8 cellular contexts compared by ENCODE assay signal in the genomic region with DNA sequence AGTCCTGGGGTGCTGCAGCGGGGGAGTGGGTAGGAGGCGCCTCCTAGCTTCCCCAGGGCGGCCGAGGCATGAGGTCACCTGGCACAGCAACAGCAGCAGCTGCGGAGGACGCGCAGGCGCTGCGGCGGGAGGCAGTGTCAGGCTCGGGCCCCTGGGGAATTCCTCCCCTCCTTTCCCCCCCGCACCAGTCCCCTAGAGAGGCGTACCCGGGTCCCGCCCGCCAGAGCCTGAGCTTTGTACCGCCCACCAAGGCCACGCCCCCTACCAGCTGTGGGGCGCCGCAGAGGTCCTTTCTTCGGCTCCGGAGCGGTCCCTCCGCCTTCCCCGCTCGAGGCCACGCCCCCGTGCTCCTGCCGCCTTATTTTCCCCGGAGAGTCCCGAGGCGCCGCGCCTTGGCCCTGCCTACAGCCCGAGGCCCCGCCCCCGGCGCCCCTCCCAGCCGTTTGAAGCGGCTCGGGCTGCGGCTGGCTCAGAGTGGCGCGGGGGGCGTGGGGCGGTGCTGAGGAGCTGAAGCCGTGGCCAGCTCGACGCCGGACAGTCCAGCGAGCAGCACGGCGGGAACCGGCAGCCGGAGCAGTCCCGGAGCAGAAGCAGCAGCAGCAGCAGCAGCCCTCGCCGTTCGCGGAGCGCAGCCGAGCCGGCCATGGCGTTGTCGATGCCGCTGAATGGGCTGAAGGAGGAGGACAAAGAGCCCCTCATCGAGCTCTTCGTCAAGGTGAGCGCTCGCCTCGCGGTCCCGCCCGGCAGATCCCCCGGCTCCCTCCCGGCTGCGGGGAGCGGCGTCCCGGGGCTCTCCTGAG. TPM values are rescaled to one million over a fixed set of nuclear protein-coding genes. Genes with fewer than 3 reads are reported as not detected.
DNase-seq lines count a peak whose midpoint lies in the region; ATAC-seq and TF ChIP-seq lines count a peak whose summit lies in the region.

Gene CLIC4 (plus strand): TSS at position 537 of the 800 bp plus-strand sequence. CDS start 107 bp downstream, at position 644.

- peak; percentile 75 for ATAC-seq in GM19035 (IDR thresholded peaks at IDR 0.05; ENCODE audit: unreplicated experiment)
- peak; percentile 70 for ATAC-seq in HG03354 (IDR thresholded peaks at IDR 0.05; ENCODE audit: poor library complexity, severe bottlenecking, unreplicated experiment)

- H3K4me3 ChIP-seq in AG10803 (ENCODE audit: low read length) (peak within 1 kb of the TSS; percentile 88), choroid plexus epithelial cell (ENCODE audit: low read depth, low read length) (peak within 1 kb of the TSS; percentile 92)

- peak; percentile 33 for TF ChIP-seq CTCF in AG10803 (conservative IDR thresholded peaks at IDR 0.05; ENCODE audit: low read length)
- TF ChIP-seq CTCF in choroid plexus epithelial cell (conservative IDR thresholded peaks at IDR 0.05; ENCODE audit: low read depth, low read length), result peak; percentile 41

- DNase-seq in AG10803 (ENCODE audit: low read depth) (peak; percentile 99), NCI-H460 (ENCODE audit: extremely low read depth, low read depth) (peak; percentile 97), choroid plexus epithelial cell (ENCODE audit: low read depth) (peak; percentile 100), kidney glomerular epithelial cell (lab: John Stamatoyannopoulos, UW) (peak; percentile 98)
- DNase-seq in activated CD4-positive, alpha-beta T cell treated with anti-CD3 and anti-CD28 coated beads for 24 hours (ENCODE audit: low read depth in 2 of 2), result peak; percentile 99
- peak; percentile 98 to 99 for DNase-seq in stimulated activated CD4-positive, alpha-beta T cell treated with anti-CD3 and anti-CD28 coated beads, Interleukin-1b, Interleukin-23, amount 100 ng/mL, for 1 hour (ENCODE audit: low read depth in 2 of 2)

RNA-seq across cellular contexts. Expression of gene CLIC4, which starts in this region (rescaled TPM):
- total RNA-seq in NCI-H460 (2014; rRNA removed; shearing (Covaris generic)), result 170 and 172 TPM in 2 replicates
- 38.3 and 53.2 TPM in 2 replicates for polyA plus RNA-seq in NCI-H460 (2014; cell fraction: nucleus; rRNA removed)

Comparison
In these comparisons a context has a peak if more than half of its experiments do, and no peak if none do; other contexts are left out.
1. Peak in every context shown above with its lines: DNase-seq, ATAC-seq and H3K4me3 ChIP-seq.